1 cellular context compared by ENCODE assay signal in the genomic region with DNA sequence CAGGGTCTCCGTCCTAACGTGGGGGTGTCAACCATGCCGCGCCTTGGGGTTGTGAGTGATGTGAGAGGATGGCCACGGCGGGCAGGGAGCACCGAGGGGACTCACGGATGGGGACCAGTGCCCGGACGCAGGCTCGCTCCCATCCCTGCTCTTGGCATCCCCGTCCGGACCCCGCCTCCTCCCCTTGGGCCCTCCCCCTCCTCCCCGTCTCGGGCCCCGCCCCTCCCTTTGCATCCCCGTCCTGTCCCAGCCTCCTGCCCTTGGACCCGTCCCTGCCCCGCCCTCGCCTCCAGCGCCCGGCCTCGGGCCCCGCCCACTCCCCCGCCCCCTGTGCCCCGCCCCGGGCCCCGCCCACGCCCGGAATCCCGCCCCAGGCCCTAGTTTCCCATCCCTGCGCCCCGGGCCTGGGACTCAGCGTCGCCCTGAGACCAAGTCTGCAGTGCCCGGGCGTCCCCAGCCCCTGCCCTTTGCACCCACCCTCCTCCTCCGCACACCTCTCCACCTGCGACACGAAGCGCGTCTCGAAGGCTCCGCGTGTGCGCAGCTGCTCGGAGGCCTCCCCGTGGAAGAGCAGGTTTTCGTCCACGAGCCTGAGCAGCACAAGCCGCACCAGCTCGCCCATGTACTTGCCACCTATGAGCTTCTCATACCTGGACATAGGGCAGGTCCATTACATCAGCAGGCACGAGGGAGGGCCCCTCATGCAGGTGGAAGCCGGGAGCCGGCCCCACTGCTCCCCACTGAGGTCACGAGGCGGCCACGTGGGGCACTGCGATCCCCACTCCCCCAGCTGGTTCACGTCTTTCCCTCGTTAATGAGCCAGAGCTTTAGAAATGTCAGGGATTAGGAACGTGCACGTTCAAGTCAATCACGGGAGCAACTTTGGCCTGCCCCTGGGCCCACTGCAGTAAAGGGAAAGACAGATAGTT.
TF ChIP-seq lines count a peak whose summit lies in the region.

No MANE protein-coding gene starts in this region.

TF ChIP-seq in K562, 482 proteins besides CTCF, POLR2A, EP300 and RAD21 (continued from another document and continues in another):
- TF ChIP-seq, protein P1, sequence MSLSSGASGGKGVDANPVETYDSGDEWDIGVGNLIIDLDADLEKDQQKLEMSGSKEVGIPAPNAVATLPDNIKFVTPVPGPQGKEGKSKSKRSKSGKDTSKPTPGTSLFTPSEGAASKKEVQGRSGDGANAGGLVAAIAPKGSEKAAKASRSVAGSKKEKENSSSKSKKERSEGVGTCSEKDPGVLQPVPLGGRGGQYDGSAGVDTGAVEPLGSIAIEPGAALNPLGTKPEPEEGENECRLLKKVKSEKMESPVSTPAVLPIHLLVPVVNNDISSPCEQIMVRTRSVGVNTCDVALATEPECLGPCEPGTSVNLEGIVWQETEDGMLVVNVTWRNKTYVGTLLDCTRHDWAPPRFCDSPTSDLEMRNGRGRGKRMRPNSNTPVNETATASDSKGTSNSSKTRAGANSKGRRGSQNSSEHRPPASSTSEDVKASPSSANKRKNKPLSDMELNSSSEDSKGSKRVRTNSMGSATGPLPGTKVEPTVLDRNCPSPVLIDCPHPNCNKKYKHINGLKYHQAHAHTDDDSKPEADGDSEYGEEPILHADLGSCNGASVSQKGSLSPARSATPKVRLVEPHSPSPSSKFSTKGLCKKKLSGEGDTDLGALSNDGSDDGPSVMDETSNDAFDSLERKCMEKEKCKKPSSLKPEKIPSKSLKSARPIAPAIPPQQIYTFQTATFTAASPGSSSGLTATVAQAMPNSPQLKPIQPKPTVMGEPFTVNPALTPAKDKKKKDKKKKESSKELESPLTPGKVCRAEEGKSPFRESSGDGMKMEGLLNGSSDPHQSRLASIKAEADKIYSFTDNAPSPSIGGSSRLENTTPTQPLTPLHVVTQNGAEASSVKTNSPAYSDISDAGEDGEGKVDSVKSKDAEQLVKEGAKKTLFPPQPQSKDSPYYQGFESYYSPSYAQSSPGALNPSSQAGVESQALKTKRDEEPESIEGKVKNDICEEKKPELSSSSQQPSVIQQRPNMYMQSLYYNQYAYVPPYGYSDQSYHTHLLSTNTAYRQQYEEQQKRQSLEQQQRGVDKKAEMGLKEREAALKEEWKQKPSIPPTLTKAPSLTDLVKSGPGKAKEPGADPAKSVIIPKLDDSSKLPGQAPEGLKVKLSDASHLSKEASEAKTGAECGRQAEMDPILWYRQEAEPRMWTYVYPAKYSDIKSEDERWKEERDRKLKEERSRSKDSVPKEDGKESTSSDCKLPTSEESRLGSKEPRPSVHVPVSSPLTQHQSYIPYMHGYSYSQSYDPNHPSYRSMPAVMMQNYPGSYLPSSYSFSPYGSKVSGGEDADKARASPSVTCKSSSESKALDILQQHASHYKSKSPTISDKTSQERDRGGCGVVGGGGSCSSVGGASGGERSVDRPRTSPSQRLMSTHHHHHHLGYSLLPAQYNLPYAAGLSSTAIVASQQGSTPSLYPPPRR (CRISPR knock-in tag; IDR thresholded peaks at IDR 0.05; ENCODE audit: borderline replicate concordance): no peak
- TF ChIP-seq CC2D1A (IDR thresholded peaks at IDR 0.05) (no peak), ZNF764 (CRISPR knock-in tag; IDR thresholded peaks at IDR 0.05; ENCODE audit: low read depth) (no peak), ZNF3 (CRISPR knock-in tag; IDR thresholded peaks at IDR 0.05) (no peak), CCNT2 (IDR thresholded peaks at IDR 0.05; ENCODE audit: borderline replicate concordance, extremely low read depth, insufficient read length, low read depth, low read length) (no peak), CSDE1 (IDR thresholded peaks at IDR 0.05) (no peak), MYC (IDR thresholded peaks at IDR 0.05; ENCODE audit: low read depth, low read length) (peak; percentile 81), MYC (CRISPR knock-in tag; IDR thresholded peaks at IDR 0.05; ENCODE audit: borderline replicate concordance, low read depth) (peak; percentile 27; the same call in 1 of the 2 replicates), ZNF146 (CRISPR knock-in tag; IDR thresholded peaks at IDR 0.05; ENCODE audit: unreplicated experiment) (no peak), MYNN (IDR thresholded peaks at IDR 0.05) (no peak), MYNN (CRISPR knock-in tag; IDR thresholded peaks at IDR 0.05) (no peak), BACH1 (tag; IDR thresholded peaks at IDR 0.05) (no peak), ELF2 (CRISPR knock-in tag; IDR thresholded peaks at IDR 0.05) (no peak), LCOR (CRISPR knock-in tag; IDR thresholded peaks at IDR 0.05) (no peak), ZEB2 (IDR thresholded peaks at IDR 0.05) (no peak), POLR2G (IDR thresholded peaks at IDR 0.05; ENCODE audit: low read depth, low read length) (peak; percentile 73), RB1 (IDR thresholded peaks at IDR 0.05; ENCODE audit: low read depth) (no peak), ZNF12 (CRISPR knock-in tag; IDR thresholded peaks at IDR 0.05) (no peak), HOXB6 (CRISPR knock-in tag; IDR thresholded peaks at IDR 0.05; ENCODE audit: borderline replicate concordance) (no peak), ZNF551 (CRISPR knock-in tag; IDR thresholded peaks at IDR 0.05) (no peak), RAD51 (IDR thresholded peaks at IDR 0.05; ENCODE audit: borderline replicate concordance, low read depth) (peak; percentile 57), ZNF311 (CRISPR knock-in tag; IDR thresholded peaks at IDR 0.05) (no peak), ZNF24 (IDR thresholded peaks at IDR 0.05) (no peak), ZNF263 (CRISPR knock-in tag; IDR thresholded peaks at IDR 0.05; ENCODE audit: borderline replicate concordance) (peak; percentile 93), ILK (tag; IDR thresholded peaks at IDR 0.05; ENCODE audit: borderline replicate concordance, low read depth) (no peak), ZFP36 (IDR thresholded peaks at IDR 0.05; ENCODE audit: low read depth, low read length, partially characterized antibody) (no peak), SNIP1 (IDR thresholded peaks at IDR 0.05; ENCODE audit: low read depth) (no peak), SP1 (CRISPR knock-in tag; IDR thresholded peaks at IDR 0.05) (0 out of 2 replicates have a peak, but pooled peaks have one; percentile 40), SMAD4 (CRISPR knock-in tag; conservative IDR thresholded peaks at IDR 0.05) (peak; percentile 55), CREB1 (IDR thresholded peaks at IDR 0.05) (no peak), CREB1 (CRISPR knock-in tag; IDR thresholded peaks at IDR 0.05) (no peak), ZNF124 (CRISPR knock-in tag; IDR thresholded peaks at IDR 0.05) (no peak)
- TF ChIP-seq, protein P2, sequence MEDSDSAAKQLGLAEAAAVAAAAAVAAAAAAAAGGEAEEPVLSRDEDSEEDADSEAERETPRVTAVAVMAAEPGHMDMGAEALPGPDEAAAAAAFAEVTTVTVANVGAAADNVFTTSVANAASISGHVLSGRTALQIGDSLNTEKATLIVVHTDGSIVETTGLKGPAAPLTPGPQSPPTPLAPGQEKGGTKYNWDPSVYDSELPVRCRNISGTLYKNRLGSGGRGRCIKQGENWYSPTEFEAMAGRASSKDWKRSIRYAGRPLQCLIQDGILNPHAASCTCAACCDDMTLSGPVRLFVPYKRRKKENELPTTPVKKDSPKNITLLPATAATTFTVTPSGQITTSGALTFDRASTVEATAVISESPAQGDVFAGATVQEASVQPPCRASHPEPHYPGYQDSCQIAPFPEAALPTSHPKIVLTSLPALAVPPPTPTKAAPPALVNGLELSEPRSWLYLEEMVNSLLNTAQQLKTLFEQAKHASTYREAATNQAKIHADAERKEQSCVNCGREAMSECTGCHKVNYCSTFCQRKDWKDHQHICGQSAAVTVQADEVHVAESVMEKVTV (CRISPR knock-in tag; IDR thresholded peaks at IDR 0.05): no peak
- TF ChIP-seq, protein P3, sequence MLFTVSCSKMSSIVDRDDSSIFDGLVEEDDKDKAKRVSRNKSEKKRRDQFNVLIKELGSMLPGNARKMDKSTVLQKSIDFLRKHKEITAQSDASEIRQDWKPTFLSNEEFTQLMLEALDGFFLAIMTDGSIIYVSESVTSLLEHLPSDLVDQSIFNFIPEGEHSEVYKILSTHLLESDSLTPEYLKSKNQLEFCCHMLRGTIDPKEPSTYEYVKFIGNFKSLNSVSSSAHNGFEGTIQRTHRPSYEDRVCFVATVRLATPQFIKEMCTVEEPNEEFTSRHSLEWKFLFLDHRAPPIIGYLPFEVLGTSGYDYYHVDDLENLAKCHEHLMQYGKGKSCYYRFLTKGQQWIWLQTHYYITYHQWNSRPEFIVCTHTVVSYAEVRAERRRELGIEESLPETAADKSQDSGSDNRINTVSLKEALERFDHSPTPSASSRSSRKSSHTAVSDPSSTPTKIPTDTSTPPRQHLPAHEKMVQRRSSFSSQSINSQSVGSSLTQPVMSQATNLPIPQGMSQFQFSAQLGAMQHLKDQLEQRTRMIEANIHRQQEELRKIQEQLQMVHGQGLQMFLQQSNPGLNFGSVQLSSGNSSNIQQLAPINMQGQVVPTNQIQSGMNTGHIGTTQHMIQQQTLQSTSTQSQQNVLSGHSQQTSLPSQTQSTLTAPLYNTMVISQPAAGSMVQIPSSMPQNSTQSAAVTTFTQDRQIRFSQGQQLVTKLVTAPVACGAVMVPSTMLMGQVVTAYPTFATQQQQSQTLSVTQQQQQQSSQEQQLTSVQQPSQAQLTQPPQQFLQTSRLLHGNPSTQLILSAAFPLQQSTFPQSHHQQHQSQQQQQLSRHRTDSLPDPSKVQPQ (CRISPR knock-in tag; IDR thresholded peaks at IDR 0.05; ENCODE audit: borderline replicate concordance): no peak
- TF ChIP-seq, protein P4, sequence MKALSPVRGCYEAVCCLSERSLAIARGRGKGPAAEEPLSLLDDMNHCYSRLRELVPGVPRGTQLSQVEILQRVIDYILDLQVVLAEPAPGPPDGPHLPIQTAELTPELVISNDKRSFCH (CRISPR knock-in tag; IDR thresholded peaks at IDR 0.05): no peak
- TF ChIP-seq, protein P4 (tag; IDR thresholded peaks at IDR 0.05): peak; percentile 79
- TF ChIP-seq, protein P5, sequence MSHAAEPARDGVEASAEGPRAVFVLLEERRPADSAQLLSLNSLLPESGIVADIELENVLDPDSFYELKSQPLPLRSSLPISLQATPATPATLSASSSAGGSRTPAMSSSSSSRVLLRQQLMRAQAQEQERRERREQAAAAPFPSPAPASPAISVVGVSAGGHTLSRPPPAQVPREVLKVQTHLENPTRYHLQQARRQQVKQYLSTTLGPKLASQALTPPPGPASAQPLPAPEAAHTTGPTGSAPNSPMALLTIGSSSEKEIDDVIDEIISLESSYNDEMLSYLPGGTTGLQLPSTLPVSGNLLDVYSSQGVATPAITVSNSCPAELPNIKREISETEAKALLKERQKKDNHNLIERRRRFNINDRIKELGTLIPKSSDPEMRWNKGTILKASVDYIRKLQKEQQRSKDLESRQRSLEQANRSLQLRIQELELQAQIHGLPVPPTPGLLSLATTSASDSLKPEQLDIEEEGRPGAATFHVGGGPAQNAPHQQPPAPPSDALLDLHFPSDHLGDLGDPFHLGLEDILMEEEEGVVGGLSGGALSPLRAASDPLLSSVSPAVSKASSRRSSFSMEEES (CRISPR knock-in tag; IDR thresholded peaks at IDR 0.05): no peak
- TF ChIP-seq, protein P6, sequence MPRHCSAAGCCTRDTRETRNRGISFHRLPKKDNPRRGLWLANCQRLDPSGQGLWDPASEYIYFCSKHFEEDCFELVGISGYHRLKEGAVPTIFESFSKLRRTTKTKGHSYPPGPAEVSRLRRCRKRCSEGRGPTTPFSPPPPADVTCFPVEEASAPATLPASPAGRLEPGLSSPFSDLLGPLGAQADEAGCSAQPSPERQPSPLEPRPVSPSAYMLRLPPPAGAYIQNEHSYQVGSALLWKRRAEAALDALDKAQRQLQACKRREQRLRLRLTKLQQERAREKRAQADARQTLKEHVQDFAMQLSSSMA (CRISPR knock-in tag; IDR thresholded peaks at IDR 0.05): no peak
- TF ChIP-seq, protein P7, sequence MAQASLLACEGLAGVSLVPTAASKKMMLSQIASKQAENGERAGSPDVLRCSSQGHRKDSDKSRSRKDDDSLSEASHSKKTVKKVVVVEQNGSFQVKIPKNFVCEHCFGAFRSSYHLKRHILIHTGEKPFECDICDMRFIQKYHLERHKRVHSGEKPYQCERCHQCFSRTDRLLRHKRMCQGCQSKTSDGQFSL (CRISPR knock-in tag; IDR thresholded peaks at IDR 0.05): no peak
- TF ChIP-seq, protein P7 (tag; IDR thresholded peaks at IDR 0.05): 0 out of 4 replicates have a peak, but pooled peaks of 1 of the 2 experiments have one; percentile 33
- TF ChIP-seq, protein P8, sequence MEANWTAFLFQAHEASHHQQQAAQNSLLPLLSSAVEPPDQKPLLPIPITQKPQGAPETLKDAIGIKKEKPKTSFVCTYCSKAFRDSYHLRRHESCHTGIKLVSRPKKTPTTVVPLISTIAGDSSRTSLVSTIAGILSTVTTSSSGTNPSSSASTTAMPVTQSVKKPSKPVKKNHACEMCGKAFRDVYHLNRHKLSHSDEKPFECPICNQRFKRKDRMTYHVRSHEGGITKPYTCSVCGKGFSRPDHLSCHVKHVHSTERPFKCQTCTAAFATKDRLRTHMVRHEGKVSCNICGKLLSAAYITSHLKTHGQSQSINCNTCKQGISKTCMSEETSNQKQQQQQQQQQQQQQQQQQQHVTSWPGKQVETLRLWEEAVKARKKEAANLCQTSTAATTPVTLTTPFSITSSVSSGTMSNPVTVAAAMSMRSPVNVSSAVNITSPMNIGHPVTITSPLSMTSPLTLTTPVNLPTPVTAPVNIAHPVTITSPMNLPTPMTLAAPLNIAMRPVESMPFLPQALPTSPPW (CRISPR knock-in tag; IDR thresholded peaks at IDR 0.05): peak; percentile 93
- TF ChIP-seq, protein P9, sequence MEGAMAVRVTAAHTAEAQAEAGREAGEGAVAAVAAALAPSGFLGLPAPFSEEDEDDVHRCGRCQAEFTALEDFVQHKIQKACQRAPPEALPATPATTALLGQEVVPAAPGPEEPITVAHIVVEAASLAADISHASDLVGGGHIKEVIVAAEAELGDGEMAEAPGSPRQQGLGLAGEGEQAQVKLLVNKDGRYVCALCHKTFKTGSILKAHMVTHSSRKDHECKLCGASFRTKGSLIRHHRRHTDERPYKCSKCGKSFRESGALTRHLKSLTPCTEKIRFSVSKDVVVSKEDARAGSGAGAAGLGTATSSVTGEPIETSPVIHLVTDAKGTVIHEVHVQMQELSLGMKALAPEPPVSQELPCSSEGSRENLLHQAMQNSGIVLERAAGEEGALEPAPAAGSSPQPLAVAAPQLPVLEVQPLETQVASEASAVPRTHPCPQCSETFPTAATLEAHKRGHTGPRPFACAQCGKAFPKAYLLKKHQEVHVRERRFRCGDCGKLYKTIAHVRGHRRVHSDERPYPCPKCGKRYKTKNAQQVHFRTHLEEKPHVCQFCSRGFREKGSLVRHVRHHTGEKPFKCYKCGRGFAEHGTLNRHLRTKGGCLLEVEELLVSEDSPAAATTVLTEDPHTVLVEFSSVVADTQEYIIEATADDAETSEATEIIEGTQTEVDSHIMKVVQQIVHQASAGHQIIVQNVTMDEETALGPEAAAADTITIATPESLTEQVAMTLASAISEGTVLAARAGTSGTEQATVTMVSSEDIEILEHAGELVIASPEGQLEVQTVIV (CRISPR knock-in tag; IDR thresholded peaks at IDR 0.05; ENCODE audit: borderline replicate concordance): no peak
